2 cellular contexts compared by ENCODE assay signal in the genomic region with DNA sequence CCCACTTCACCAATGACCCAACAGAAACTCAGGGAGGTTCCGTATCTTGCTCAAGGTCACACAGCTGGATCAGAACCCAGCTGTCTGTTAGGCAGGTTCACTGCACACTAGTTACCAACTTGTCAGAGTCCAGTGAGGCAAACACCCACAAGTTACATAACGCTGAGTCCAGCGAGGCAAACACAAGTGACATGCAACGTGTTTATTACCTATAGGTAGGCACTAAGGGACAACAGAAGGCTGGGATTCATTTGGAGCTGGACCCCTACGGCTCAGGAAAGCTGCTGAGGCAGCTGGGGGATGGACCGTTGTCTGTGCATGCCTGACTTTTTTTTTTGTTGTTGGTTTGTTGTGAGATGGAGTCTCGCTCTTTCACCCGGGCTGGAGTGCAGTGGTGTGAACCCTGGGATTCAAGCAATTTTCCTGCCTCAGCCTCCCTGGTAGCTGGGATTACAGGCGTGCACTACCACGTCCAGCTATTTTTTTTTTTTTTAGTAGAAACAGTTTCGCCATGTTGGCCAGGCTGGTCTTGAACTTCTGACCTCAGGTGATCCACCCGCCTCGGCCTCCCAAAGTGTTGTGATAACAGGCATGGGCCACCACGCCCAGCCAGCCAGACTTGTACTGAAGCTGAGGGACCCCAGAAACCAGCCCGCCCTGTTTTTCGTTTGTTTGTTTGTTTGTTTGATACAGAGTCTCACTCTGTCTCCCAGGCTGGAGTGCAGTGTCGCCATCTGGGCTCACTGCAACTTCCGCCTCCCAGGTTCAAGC.
TF ChIP-seq lines count a peak whose summit lies in the region.

No MANE protein-coding gene starts in this region.

TF ChIP-seq in GM23338, 12 proteins besides CTCF, POLR2A, EP300 and RAD21:
- TF ChIP-seq ZNF114 (CRISPR knock-in tag; IDR thresholded peaks at IDR 0.05) (no peak), EZH2 (IDR thresholded peaks at IDR 0.05; ENCODE audit: low read depth, unreplicated experiment) (no peak), POLR2AphosphoS5 (IDR thresholded peaks at IDR 0.05; ENCODE audit: low read depth) (no peak), STAT1 (IDR thresholded peaks at IDR 0.05; ENCODE audit: unreplicated experiment) (no peak)

TF ChIP-seq in K562, 482 proteins besides CTCF, POLR2A, EP300 and RAD21:
- TF ChIP-seq NCOA4 (IDR thresholded peaks at IDR 0.05; ENCODE audit: partially characterized antibody): no peak
- TF ChIP-seq, protein P1, sequence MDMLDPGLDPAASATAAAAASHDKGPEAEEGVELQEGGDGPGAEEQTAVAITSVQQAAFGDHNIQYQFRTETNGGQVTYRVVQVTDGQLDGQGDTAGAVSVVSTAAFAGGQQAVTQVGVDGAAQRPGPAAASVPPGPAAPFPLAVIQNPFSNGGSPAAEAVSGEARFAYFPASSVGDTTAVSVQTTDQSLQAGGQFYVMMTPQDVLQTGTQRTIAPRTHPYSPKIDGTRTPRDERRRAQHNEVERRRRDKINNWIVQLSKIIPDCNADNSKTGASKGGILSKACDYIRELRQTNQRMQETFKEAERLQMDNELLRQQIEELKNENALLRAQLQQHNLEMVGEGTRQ (CRISPR knock-in tag; IDR thresholded peaks at IDR 0.05): no peak
- TF ChIP-seq ZBTB9 (CRISPR knock-in tag; IDR thresholded peaks at IDR 0.05): no peak
- no peak for TF ChIP-seq KLF6 (CRISPR knock-in tag; IDR thresholded peaks at IDR 0.05; ENCODE audit: borderline replicate concordance)
- TF ChIP-seq BRD4 (IDR thresholded peaks at IDR 0.05): no peak
- no peak for TF ChIP-seq ZNF583 (CRISPR knock-in tag; IDR thresholded peaks at IDR 0.05)
- TF ChIP-seq ESRRA (IDR thresholded peaks at IDR 0.05; ENCODE audit: borderline replicate concordance, low read depth): no peak
- TF ChIP-seq HMG20A (CRISPR knock-in tag; conservative IDR thresholded peaks at IDR 0.05): no peak
- TF ChIP-seq ZNF699 (CRISPR knock-in tag; IDR thresholded peaks at IDR 0.05; ENCODE audit: insufficient replicate concordance): no peak
- no peak for TF ChIP-seq ZNF449 (CRISPR knock-in tag; IDR thresholded peaks at IDR 0.05)
